ENCODE assay signal across 24 cellular contexts in genomic region chr14:77620222-77620865, GRCh38. TPM values are rescaled to one million over a fixed set of nuclear protein-coding genes. Genes with fewer than 3 reads are reported as not detected.
DNase-seq lines count a peak whose midpoint lies in the region; ATAC-seq and TF ChIP-seq lines count a peak whose summit lies in the region.
"Had no signal": no experiment of that assay in that cellular context is flagged by ENCODE, and none has a peak within 500 bp of the region (broad histone marks: within the 10 kb centered on the region; RNA-seq: fewer than 3 reads in every experiment).

No MANE protein-coding gene starts in this region.

- H3K4me1 Mint-ChIP-seq in activated naive CD8-positive, alpha-beta T cell treated with anti-CD3 and anti-CD28 coated beads, Interleukin-2, amount 50 U/mL, for 24 hours, result peaks cover 14% of the 10 kb centered on the region
- peaks cover 4% of the 10 kb centered on the region for H3K4me1 Mint-ChIP-seq in activated naive CD8-positive, alpha-beta T cell treated with anti-CD3 and anti-CD28 coated beads for 36 hours
- H3K4me1 Mint-ChIP-seq in osteocyte (ENCODE audit: unreplicated experiment), result peaks cover 8% of the 10 kb centered on the region
- H3K4me1 Mint-ChIP-seq in stimulated activated effector memory CD8-positive, alpha-beta T cell treated with anti-CD3 and anti-CD28 coated beads, Interleukin-12 subunit alpha, Interleukin-12 subunit beta, amount 100 ng/mL, for 72 hours, result peaks cover 4% of the 10 kb centered on the region

- in situ Hi-C loops in SK-MEL-5 (cut with HindIII; ENCODE audit: low pct_unique_long_range_greater_than_20kb, low sequenced_read_pairs), result no loop called here

- peaks cover 5% of the 10 kb centered on the region for H3K79me2 ChIP-seq in trophoblast cell (ENCODE audit: control insufficient read depth, insufficient read depth, low read length, poor library complexity)

- H3K36me3 ChIP-seq in trophoblast cell (ENCODE audit: control insufficient read depth in 1 of 2, insufficient read depth in 2 of 2, low read length in 2 of 2), result no peaks in the 10 kb centered on the region
- H3K36me3 ChIP-seq: Peyer's patch had no signal

- no peak overlapping the region for H2AFZ ChIP-seq in trophoblast cell (ENCODE audit: insufficient read depth, low read length, poor library complexity)

- no peak overlapping the region for H3K18ac ChIP-seq in trophoblast cell (ENCODE audit: low read length)

- no peak overlapping the region for H3K4me3 Mint-ChIP-seq in activated naive CD8-positive, alpha-beta T cell treated with anti-CD3 and anti-CD28 coated beads, Interleukin-2, amount 50 U/mL, for 24 hours
- no peak overlapping the region for H3K4me3 Mint-ChIP-seq in activated naive CD8-positive, alpha-beta T cell treated with anti-CD3 and anti-CD28 coated beads for 36 hours
- no peak overlapping the region for H3K4me3 Mint-ChIP-seq in osteocyte (ENCODE audit: unreplicated experiment)
- no peak overlapping the region for H3K4me3 Mint-ChIP-seq in stimulated activated effector memory CD8-positive, alpha-beta T cell treated with anti-CD3 and anti-CD28 coated beads, Interleukin-12 subunit alpha, Interleukin-12 subunit beta, amount 100 ng/mL, for 72 hours
- H3K4me3 Mint-ChIP-seq: CD8-positive, alpha-beta T cell had no signal

- H3K79me1 ChIP-seq in trophoblast cell (ENCODE audit: low read length), result peaks cover 7% of the 10 kb centered on the region

- H3K14ac ChIP-seq in trophoblast cell (ENCODE audit: low read length), result no peak overlapping the region

- no peak for ATAC-seq in activated naive CD8-positive, alpha-beta T cell treated with anti-CD3 and anti-CD28 coated beads, Interleukin-2, amount 50 U/mL, for 24 hours
- ATAC-seq in stimulated activated effector memory CD8-positive, alpha-beta T cell treated with anti-CD3 and anti-CD28 coated beads, Interleukin-12 subunit alpha, Interleukin-12 subunit beta, amount 100 ng/mL, for 72 hours, result no peak
- ATAC-seq: A549; CD8-positive, alpha-beta T cell had no signal

- H2BK5ac ChIP-seq in trophoblast cell (ENCODE audit: low read depth, low read length, poor library complexity), result no peak overlapping the region

- H2BK120ac ChIP-seq in trophoblast cell (ENCODE audit: insufficient read depth, low read length, poor library complexity), result no peak overlapping the region

- no peak overlapping the region for H3K9ac ChIP-seq in trophoblast cell (ENCODE audit: low read length)
- H3K9ac ChIP-seq: SK-N-SH had no signal

- no peak overlapping the region for H2AK5ac ChIP-seq in trophoblast cell (ENCODE audit: low read length)

- no peak overlapping the region for H4K91ac ChIP-seq in trophoblast cell (ENCODE audit: low read depth, low read length)

- H3K4me3 ChIP-seq in trophoblast cell (ENCODE audit: low read depth, low read length), result no peak overlapping the region
- H3K4me3 ChIP-seq: A549, Peyer's patch had no signal

- no peak overlapping the region for H3K27ac ChIP-seq in trophoblast cell (ENCODE audit: low read depth, low read length)
- H3K27ac ChIP-seq: A549, C4-2B, Peyer's patch had no signal

- no peak overlapping the region for H4K8ac ChIP-seq in trophoblast cell (ENCODE audit: low read depth, low read length)

- H3K27me3 ChIP-seq in trophoblast cell (ENCODE audit: insufficient read depth, low read length), result no peaks in the 10 kb centered on the region
- H3K27me3 ChIP-seq: Peyer's patch had no signal

- no peaks in the 10 kb centered on the region for H3K9me3 ChIP-seq in trophoblast cell (ENCODE audit: insufficient read depth, low read depth, low read length)
- H3K9me3 ChIP-seq: A549, Peyer's patch, SK-N-SH had no signal

- no peak for TF ChIP-seq CTCF in osteocyte (IDR thresholded peaks at IDR 0.05)

- peaks cover under 1% of the 10 kb centered on the region for H3K36me3 Mint-ChIP-seq in activated naive CD8-positive, alpha-beta T cell treated with anti-CD3 and anti-CD28 coated beads, Interleukin-2, amount 50 U/mL, for 24 hours (ENCODE audit: low read depth)
- H3K36me3 Mint-ChIP-seq in activated naive CD8-positive, alpha-beta T cell treated with anti-CD3 and anti-CD28 coated beads for 36 hours, result peaks cover 1% of the 10 kb centered on the region
- H3K36me3 Mint-ChIP-seq in osteocyte (ENCODE audit: unreplicated experiment), result no peaks in the 10 kb centered on the region
- peaks cover 5% of the 10 kb centered on the region for H3K36me3 Mint-ChIP-seq in stimulated activated effector memory CD8-positive, alpha-beta T cell treated with anti-CD3 and anti-CD28 coated beads, Interleukin-12 subunit alpha, Interleukin-12 subunit beta, amount 100 ng/mL, for 72 hours

- H3K4me2 ChIP-seq in trophoblast cell (ENCODE audit: low read length), result no peak overlapping the region
- H3K4me2 ChIP-seq: A549, SK-N-SH had no signal

- H3K27me3 Mint-ChIP-seq in activated naive CD8-positive, alpha-beta T cell treated with anti-CD3 and anti-CD28 coated beads, Interleukin-2, amount 50 U/mL, for 24 hours, result no peaks in the 10 kb centered on the region
- H3K27me3 Mint-ChIP-seq in activated naive CD8-positive, alpha-beta T cell treated with anti-CD3 and anti-CD28 coated beads for 36 hours, result no peaks in the 10 kb centered on the region
- peaks cover 9% of the 10 kb centered on the region for H3K27me3 Mint-ChIP-seq in osteocyte (ENCODE audit: unreplicated experiment)

- H2BK12ac ChIP-seq in trophoblast cell (ENCODE audit: low read length), result no peak overlapping the region

- H3K4ac ChIP-seq in trophoblast cell (ENCODE audit: low read depth, low read length), result no peak overlapping the region

- no peak for DNase-seq in activated naive CD8-positive, alpha-beta T cell treated with anti-CD3 and anti-CD28 coated beads, Interleukin-2, amount 50 U/mL, for 24 hours
- no peak for DNase-seq in activated naive CD8-positive, alpha-beta T cell treated with anti-CD3 and anti-CD28 coated beads for 36 hours
- DNase-seq in DMS79 treated with DMSO at 0.1 percent for 48 hours (lab: John Stamatoyannopoulos, UW) (peak; percentile 38), SK-MEL-5 (ENCODE audit: low read depth, low spot score) (peak; percentile 51), osteocyte (ENCODE audit: extremely low spot score, unreplicated experiment) (peak; percentile 66), NOMO-1 (lab: John Stamatoyannopoulos, UW; ENCODE audit: unreplicated experiment in 2 of 2) (no peak), trophoblast cell (no peak)
- no peak for DNase-seq in stimulated activated effector memory CD8-positive, alpha-beta T cell treated with anti-CD3 and anti-CD28 coated beads, Interleukin-12 subunit alpha, Interleukin-12 subunit beta, amount 100 ng/mL, for 72 hours (ENCODE audit: low spot score in 2 of 2)
- DNase-seq: AML-193; CD8-positive, alpha-beta T cell; DMS 273 treated with DMSO at 0.1 percent for 48 hours; DND-41; Karpas-422; NCI-H2029; NCI-H446; NCI-H524 treated with DMSO at 0.1 percent for 48 hours; NCI-H774; OCI-M1; Peyer's patch; SIG-M5; SK-N-SH; SW 1271 had no signal

- no peaks in the 10 kb centered on the region for H3K4me1 ChIP-seq in trophoblast cell (ENCODE audit: control insufficient read depth in 1 of 2, insufficient read depth in 2 of 2, low read length in 2 of 2)

- no peaks in the 10 kb centered on the region for H3K9me3 Mint-ChIP-seq in activated naive CD8-positive, alpha-beta T cell treated with anti-CD3 and anti-CD28 coated beads, Interleukin-2, amount 50 U/mL, for 24 hours
- H3K9me3 Mint-ChIP-seq in activated naive CD8-positive, alpha-beta T cell treated with anti-CD3 and anti-CD28 coated beads for 36 hours, result no peaks in the 10 kb centered on the region
- H3K9me3 Mint-ChIP-seq in osteocyte (ENCODE audit: unreplicated experiment), result no peaks in the 10 kb centered on the region
- no peaks in the 10 kb centered on the region for H3K9me3 Mint-ChIP-seq in stimulated activated effector memory CD8-positive, alpha-beta T cell treated with anti-CD3 and anti-CD28 coated beads, Interleukin-12 subunit alpha, Interleukin-12 subunit beta, amount 100 ng/mL, for 72 hours
- H3K9me3 Mint-ChIP-seq: CD8-positive, alpha-beta T cell had no signal

- H4K12ac ChIP-seq in trophoblast cell (ENCODE audit: low read depth, low read length), result no peak overlapping the region

- no CpG with 5 or more reads among the region's 16 CpGs for WGBS in trophoblast cell (ENCODE audit: extremely low coverage, insufficient coverage, insufficient read length)

- H3K23ac ChIP-seq in trophoblast cell (ENCODE audit: low read length), result no peak overlapping the region

- H3K27ac Mint-ChIP-seq in activated naive CD8-positive, alpha-beta T cell treated with anti-CD3 and anti-CD28 coated beads, Interleukin-2, amount 50 U/mL, for 24 hours, result peak overlapping the region; percentile 3
- H3K27ac Mint-ChIP-seq in activated naive CD8-positive, alpha-beta T cell treated with anti-CD3 and anti-CD28 coated beads for 36 hours, result no peak overlapping the region
- H3K27ac Mint-ChIP-seq in osteocyte (ENCODE audit: unreplicated experiment), result no peak overlapping the region
- H3K27ac Mint-ChIP-seq in stimulated activated effector memory CD8-positive, alpha-beta T cell treated with anti-CD3 and anti-CD28 coated beads, Interleukin-12 subunit alpha, Interleukin-12 subunit beta, amount 100 ng/mL, for 72 hours, result no peak overlapping the region
- H3K27ac Mint-ChIP-seq: CD8-positive, alpha-beta T cell had no signal

RNA-seq across cellular contexts. Expression of gene SPTLC2, which starts 3.9 kb away (rescaled TPM):
- total RNA-seq in activated naive CD8-positive, alpha-beta T cell treated with anti-CD3 and anti-CD28 coated beads for 36 hours, result 10 to 100 TPM; 30.7 to 36.2 TPM
- total RNA-seq in SK-MEL-5 (2014; rRNA removed; shearing (Covaris generic)), result 16.1 and 16.6 TPM in 2 replicates
- polyA plus RNA-seq in SK-MEL-5 (2015; cell fraction: cytosol; rRNA removed), result 10.7 and 12.6 TPM in 2 replicates
- 3.1 and 5.3 TPM in 2 replicates for polyA plus RNA-seq in SK-MEL-5 (2015; cell fraction: nucleus; rRNA removed)
- total RNA-seq in osteocyte, result 28.1 and 31.3 TPM in 2 replicates
- 15.6 and 15.9 TPM in 2 replicates for polyA plus RNA-seq in trophoblast cell (2013)

Comparison
In these comparisons a context has a peak if more than half of its experiments do, and no peak if none do; other contexts are left out.
1. DNase-seq: peak in DMS79 treated with DMSO at 0.1 percent for 48 hours (single experiment), SK-MEL-5 (single experiment) and osteocyte (single experiment); none in activated naive CD8-positive, alpha-beta T cell treated with anti-CD3 and anti-CD28 coated beads, Interleukin-2, amount 50 U/mL, for 24 hours (single experiment), activated naive CD8-positive, alpha-beta T cell treated with anti-CD3 and anti-CD28 coated beads for 36 hours (single experiment), stimulated activated effector memory CD8-positive, alpha-beta T cell treated with anti-CD3 and anti-CD28 coated beads, Interleukin-12 subunit alpha, Interleukin-12 subunit beta, amount 100 ng/mL, for 72 hours (0 of 2), NOMO-1 (0 of 2) and trophoblast cell (0 of 2).